Comparison of ENCODE assay signal across 16 cellular contexts in the genomic region with DNA sequence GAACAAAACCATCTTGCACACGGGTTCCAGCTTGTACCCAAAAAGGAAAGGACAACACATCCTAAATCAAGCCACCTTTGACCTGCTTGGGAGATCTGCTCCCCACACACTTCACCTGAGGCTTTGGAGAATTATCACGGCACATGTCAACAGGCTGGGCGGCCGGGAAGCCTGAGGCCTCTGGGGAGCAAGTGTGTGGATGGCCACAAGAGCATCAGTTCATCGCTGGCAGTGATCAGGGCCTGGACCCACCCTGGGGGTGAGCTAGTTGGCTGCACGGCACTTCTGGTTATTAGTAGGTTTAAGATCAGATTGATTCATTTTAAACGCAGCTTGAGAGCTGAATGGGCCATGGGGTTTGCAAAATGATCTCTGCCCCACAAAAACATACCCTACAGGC.
DNase-seq lines count a peak whose midpoint lies in the region; ATAC-seq, FAIRE-seq and TF ChIP-seq lines count a peak whose summit lies in the region.
"Had no signal": no experiment of that assay in that cellular context is flagged by ENCODE, and none has a peak within 500 bp of the region (broad histone marks: within the 10 kb centered on the region; RNA-seq: fewer than 3 reads in every experiment).

No MANE protein-coding gene starts in this region.

- H3K9me3 ChIP-seq in sigmoid colon (no peaks in the 10 kb centered on the region), upper lobe of left lung (no peaks in the 10 kb centered on the region)
- H3K9me3 ChIP-seq: BLaER1 had no signal

- ATAC-seq in HG02938 (IDR thresholded peaks at IDR 0.05; ENCODE audit: unreplicated experiment) (no peak), upper lobe of left lung (ENCODE audit: low FRiP score in 2 of 2) (no peak)
- ATAC-seq: GM23338 had no signal

- H3K27me3 ChIP-seq in bronchial epithelial cell (ENCODE audit: control insufficient read depth, insufficient read depth, low read length) (no peaks in the 10 kb centered on the region), sigmoid colon (no peaks in the 10 kb centered on the region), upper lobe of left lung (no peaks in the 10 kb centered on the region)
- H3K27me3 ChIP-seq: BLaER1 had no signal

- TF ChIP-seq POLR2A in sigmoid colon (IDR thresholded peaks at IDR 0.05): no peak
- TF ChIP-seq POLR2A in upper lobe of left lung (IDR thresholded peaks at IDR 0.05): no peak

- H3K27ac ChIP-seq in sigmoid colon (no peak overlapping the region), upper lobe of left lung (no peak overlapping the region)
- H3K27ac ChIP-seq: BLaER1 had no signal

- 89% methylated on average over 7 of the region's 7 CpGs for WGBS in sigmoid colon, 2 donors
- WGBS in upper lobe of left lung, 2 donors: 89 to 91% methylated on average over 3 to 7 of the region's 7 CpGs

- TF ChIP-seq EP300 in sigmoid colon (IDR thresholded peaks at IDR 0.05) (no peak), upper lobe of left lung (IDR thresholded peaks at IDR 0.05) (no peak)

- intact Hi-C loops in sigmoid colon (cut with DNase I): no loop called here

- H3K4me1 ChIP-seq in sigmoid colon: no peaks in the 10 kb centered on the region
- H3K4me1 ChIP-seq in upper lobe of left lung: peaks cover 0 to 1% (median under 1%) of the 10 kb centered on the region in 4 donors

- H3K36me3 ChIP-seq in bronchial epithelial cell (ENCODE audit: control insufficient read depth, insufficient read depth, low read length): no peaks in the 10 kb centered on the region
- no peaks in the 10 kb centered on the region for H3K36me3 ChIP-seq in sigmoid colon
- no peaks in the 10 kb centered on the region for H3K36me3 ChIP-seq in upper lobe of left lung
- H3K36me3 ChIP-seq: BLaER1 had no signal

- no peak for TF ChIP-seq CTCF in bronchial epithelial cell (IDR thresholded peaks at IDR 0.05; ENCODE audit: insufficient read depth, low read length, severe bottlenecking)
- TF ChIP-seq CTCF in sigmoid colon (IDR thresholded peaks at IDR 0.05): no peak
- TF ChIP-seq CTCF in upper lobe of left lung (IDR thresholded peaks at IDR 0.05): no peak

- no peak overlapping the region for H3K4me3 ChIP-seq in bronchial epithelial cell (ENCODE audit: low read depth, low read length)
- H3K4me3 ChIP-seq in sigmoid colon: no peak overlapping the region
- H3K4me3 ChIP-seq in upper lobe of left lung: no peak overlapping the region
- H3K4me3 ChIP-seq: BLaER1, GM23338 had no signal

- DNase-seq in activated effector memory CD4-positive, alpha-beta T cell treated with anti-CD3 and anti-CD28 coated beads, Interleukin-2, amount 50 U/mL, for 16 hours: peak; percentile 50
- DNase-seq in activated effector memory CD4-positive, alpha-beta T cell treated with Interleukin-2 at 50 U/mL for 16 hours: no peak
- DNase-seq in bronchial epithelial cell (ENCODE audit: low read depth) (peak; percentile 28), sigmoid colon (peak; percentile 40), upper lobe of left lung (no peak)
- DNase-seq in stimulated activated CD8-positive, alpha-beta memory T cell treated with anti-CD3 and anti-CD28 coated beads, Interleukin-4, amount 100 ng/mL, for 48 hours: no peak
- DNase-seq: 8988T; CD4-positive, alpha-beta memory T cell; DMS79 treated with DMSO at 0.1 percent for 48 hours; GF-D8; HCEC 1CT had no signal

- FAIRE-seq in bronchial epithelial cell (lab: Jason Lieb, UNC): no peak
- FAIRE-seq: H54, HTR-8/SVneo had no signal

Comparison
In these comparisons a context has a peak if more than half of its experiments do, and no peak if none do; other contexts are left out.
1. DNase-seq: peak in activated effector memory CD4-positive, alpha-beta T cell treated with anti-CD3 and anti-CD28 coated beads, Interleukin-2, amount 50 U/mL, for 16 hours (single experiment), bronchial epithelial cell (single experiment) and sigmoid colon (single experiment); none in activated effector memory CD4-positive, alpha-beta T cell treated with Interleukin-2 at 50 U/mL for 16 hours (single experiment), stimulated activated CD8-positive, alpha-beta memory T cell treated with anti-CD3 and anti-CD28 coated beads, Interleukin-4, amount 100 ng/mL, for 48 hours (single experiment) and upper lobe of left lung (0 of 2).